15 cellular contexts compared by ENCODE assay signal in genomic region chr6:166776571-166776970, GRCh38.
DNase-seq lines count a peak whose midpoint lies in the region; ATAC-seq and TF ChIP-seq lines count a peak whose summit lies in the region.
"Had no signal": no experiment of that assay in that cellular context is flagged by ENCODE, and none has a peak within 500 bp of the region (broad histone marks: within the 10 kb centered on the region; RNA-seq: fewer than 3 reads in every experiment).

No MANE protein-coding gene starts in this region.

- H3K36me3 ChIP-seq in OCI-LY3 (replicated peaks; ENCODE audit: low read depth, low read length) = no peaks in the 10 kb centered on the region

- no peak overlapping the region for H2AFZ ChIP-seq in OCI-LY3 (ENCODE audit: low read depth, low read length)

- no peaks in the 10 kb centered on the region for H3K79me2 ChIP-seq in OCI-LY3 (ENCODE audit: low read length)

- peak overlapping the region; percentile 21; the same call in 1 of the 2 replicates for H3K4me3 ChIP-seq in OCI-LY3 (ENCODE audit: low read length)
- H3K4me3 ChIP-seq: GM12878 had no signal

- H3K36me3 Mint-ChIP-seq in endothelial cell (ENCODE audit: low read depth, unreplicated experiment) = peaks cover 5% of the 10 kb centered on the region

- peak overlapping the region; percentile 39 for H3K4me2 ChIP-seq in OCI-LY3 (ENCODE audit: low read length)

- H3K27me3 ChIP-seq in OCI-LY3 (ENCODE audit: low read depth, low read length) = peaks cover 65% of the 10 kb centered on the region

- H3K4me3 Mint-ChIP-seq in endothelial cell (ENCODE audit: unreplicated experiment) = no peak overlapping the region
- H3K4me3 Mint-ChIP-seq: B cell; CD4-positive, alpha-beta T cell; HFFc6 had no signal

- DNase-seq in NCI-H748 (lab: John Stamatoyannopoulos, UW; ENCODE audit: unreplicated experiment) = peak; percentile 53
- peak; percentile 1 for DNase-seq in endothelial cell (ENCODE audit: low spot score)
- peak; percentile 31 for DNase-seq in sciatic nerve (ENCODE audit: low spot score)
- DNase-seq in activated CD4-positive, alpha-beta T cell treated with anti-CD3 and anti-CD28 coated beads for 48 hours = no peak
- no peak for DNase-seq in G401 (ENCODE audit: low spot score)
- no peak for DNase-seq in NCI-H524 treated with DMSO at 0.1 percent for 48 hours (lab: John Stamatoyannopoulos, UW)
- DNase-seq: C1 segment of cervical spinal cord; Calu3; CD4-positive, alpha-beta T cell; DMS 273 treated with DMSO at 0.1 percent for 48 hours; HCEC 1CT; HFFc6 had no signal

- no peaks in the 10 kb centered on the region for H3K9me3 ChIP-seq in OCI-LY3 (ENCODE audit: insufficient read depth, low read length)

- 0 out of 2 replicates have a peak, but pooled peaks cover 4% of the 10 kb centered on the region for H4K20me1 ChIP-seq in OCI-LY3 (ENCODE audit: insufficient read depth, low read length)

- in situ Hi-C loops in G401 (cut with HindIII; ENCODE audit: low sequenced_read_pairs) = no loop called here

- H3K27ac Mint-ChIP-seq in endothelial cell (ENCODE audit: unreplicated experiment) = no peak overlapping the region
- H3K27ac Mint-ChIP-seq: B cell; CD4-positive, alpha-beta T cell; HFFc6 had no signal

- H3K4me1 ChIP-seq in OCI-LY3 (ENCODE audit: low read length) = peaks cover 30% of the 10 kb centered on the region

- intact Hi-C loops in sciatic nerve (cut with DNase I) = no loop called here

- H3K27me3 Mint-ChIP-seq in endothelial cell (ENCODE audit: unreplicated experiment) = peaks cover 2% of the 10 kb centered on the region

- ATAC-seq in sciatic nerve = no peak
- ATAC-seq: GM12878 had no signal

- H3K9me3 Mint-ChIP-seq in endothelial cell (ENCODE audit: unreplicated experiment) = no peaks in the 10 kb centered on the region
- H3K9me3 Mint-ChIP-seq: CD4-positive, alpha-beta T cell; HFFc6 had no signal

- TF ChIP-seq CTCF in OCI-LY3 (IDR thresholded peaks at IDR 0.05; ENCODE audit: low read depth, low read length) (no peak), endothelial cell (IDR thresholded peaks at IDR 0.05; ENCODE audit: unreplicated experiment) (no peak)

- peaks cover 4% of the 10 kb centered on the region for H3K4me1 Mint-ChIP-seq in endothelial cell (ENCODE audit: unreplicated experiment)

- no peak overlapping the region for H3K27ac ChIP-seq in OCI-LY3 (ENCODE audit: low read length)

- H3K9ac ChIP-seq in OCI-LY3 (ENCODE audit: low read length) = no peak overlapping the region

Comparison
In these comparisons a context has a peak if more than half of its experiments do, and no peak if none do; other contexts are left out.
1. DNase-seq: peak in NCI-H748 (single experiment), endothelial cell (single experiment) and sciatic nerve (single experiment); none in activated CD4-positive, alpha-beta T cell treated with anti-CD3 and anti-CD28 coated beads for 48 hours (single experiment), G401 (single experiment) and NCI-H524 treated with DMSO at 0.1 percent for 48 hours (single experiment).